In the genomic region with DNA sequence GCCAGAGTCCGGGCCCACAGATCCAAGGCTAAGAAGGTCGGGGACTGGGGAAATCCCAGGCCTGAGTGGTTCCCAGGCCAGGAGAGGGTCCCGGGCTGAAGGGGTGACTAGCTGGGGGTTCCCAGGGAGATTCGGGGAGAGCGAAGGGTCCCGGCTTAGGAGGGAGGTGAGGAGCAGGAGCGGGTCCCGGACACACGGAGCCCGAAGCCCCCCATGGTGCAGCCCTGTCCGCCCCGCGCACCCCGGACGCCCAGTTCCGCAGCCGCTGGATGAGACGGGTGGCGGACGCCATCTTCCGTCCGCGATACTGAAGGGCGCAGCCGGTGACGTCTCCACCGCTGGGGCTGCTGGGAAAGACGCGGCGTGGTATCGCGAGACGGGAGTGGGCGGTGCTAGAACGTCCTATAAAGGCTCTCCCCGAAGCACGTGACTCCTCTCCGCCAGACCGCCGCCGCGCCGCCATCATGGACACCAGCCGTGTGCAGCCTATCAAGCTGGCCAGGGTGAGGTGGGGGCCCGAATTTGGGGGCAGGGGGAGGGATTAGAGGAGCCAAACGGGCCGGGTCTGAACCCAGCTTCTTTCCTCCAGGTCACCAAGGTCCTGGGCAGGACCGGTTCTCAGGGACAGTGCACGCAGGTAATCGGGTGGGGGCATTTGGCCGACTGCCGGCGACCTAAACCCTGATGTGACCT, we compare ENCODE assay signal across 8 cellular contexts. TPM values are rescaled to one million over a fixed set of nuclear protein-coding genes. Genes with fewer than 3 reads are reported as not detected.
A peak's percentile ranks its signal among the peaks of the same experiment; 100 is the strongest.
DNase-seq lines count a peak whose midpoint lies in the region; ATAC-seq and TF ChIP-seq lines count a peak whose summit lies in the region.

A gene (minus strand): TSS at position 309 of the 693 bp plus-strand sequence. CDS start 17 bp downstream, at position 292.
A gene (plus strand): TSS at position 430 of the 693 bp plus-strand sequence. CDS start 35 bp downstream, at position 465.

- H3K27me3 Mint-ChIP-seq in CD14-positive monocyte (ENCODE audit: low read depth in 3 of 3): peaks cover 0 to 6% (median 2%) of the 10 kb centered on the region in 3 donors

- peak within 1 kb of the TSS; percentile 94 to 99 (median 97) for H3K27ac Mint-ChIP-seq in CD14-positive monocyte

- peaks cover 20 to 36% of the 10 kb centered on the region in 2 donors for H3K36me3 Mint-ChIP-seq in CD14-positive monocyte

- H3K4me3 Mint-ChIP-seq in CD14-positive monocyte: peak within 1 kb of the TSS; percentile 98 to 99

- intact Hi-C loops in CD14-positive monocyte (cut with micrococcal nuclease): loop anchor here in 1 of 2 donors (2.0 to 5.0 kb wide), 2 partner anchors 54 to 70 kb away; a partner anchor contains a TSS

- DNase-seq in CD14-positive monocyte (ENCODE audit: low spot score) (peak; percentile 97), NCI-H748 (lab: John Stamatoyannopoulos, UW; ENCODE audit: unreplicated experiment) (peak; percentile 89), cortex of kidney (lab: John Stamatoyannopoulos, UW) (peak; percentile 69), left lobe of liver (ENCODE audit: low spot score) (peak; percentile 98)
- DNase-seq in activated CD4-positive, alpha-beta T cell treated with anti-CD3 and anti-CD28 coated beads, Interleukin-2, amount 50 U/mL, for 1 hour: peak; percentile 98
- DNase-seq in stimulated activated CD4-positive, alpha-beta T cell treated with anti-CD3 and anti-CD28 coated beads, Interleukin-2, amount 100 ng/mL, for 24 hours: peak; percentile 97

- ATAC-seq in GM19372 (IDR thresholded peaks at IDR 0.05; ENCODE audit: low read depth, unreplicated experiment): peak; percentile 85
- ATAC-seq in HG03521 (IDR thresholded peaks at IDR 0.05; ENCODE audit: unreplicated experiment): peak; percentile 89
- ATAC-seq in left lobe of liver: peak; percentile 90

- peaks cover 28% of the 10 kb centered on the region for H3K4me1 Mint-ChIP-seq in CD14-positive monocyte

- TF ChIP-seq CTCF in CD14-positive monocyte (IDR thresholded peaks at IDR 0.05): no peak

- peaks cover 0 to 5% (median 2%) of the 10 kb centered on the region in 7 donors for H3K9me3 Mint-ChIP-seq in CD14-positive monocyte

RNA-seq across cellular contexts. Expression of the first gene that starts in this region (rescaled TPM):
- polyA plus RNA-seq in CD14-positive monocyte: 100 to 1,000 TPM; 133 to 153 TPM
- 28.5 TPM for total RNA-seq in left lobe of liver

RNA-seq across cellular contexts. Expression of the second gene that starts in this region (rescaled TPM):
- polyA plus RNA-seq in CD14-positive monocyte: 1,000 to 10,000 TPM in 1 of 2 donors, 100 to 1,000 TPM in 1; 984 to 1,104 TPM
- 653 TPM for total RNA-seq in left lobe of liver

Comparison
In these comparisons a context has a peak if more than half of its experiments do, and no peak if none do; other contexts are left out.
1. Peak in every context shown above with its lines: DNase-seq and ATAC-seq.